25 cellular contexts compared by ENCODE assay signal in genomic region chr7:38051311-38051710, GRCh38.
"Had no signal": no experiment of that assay in that cellular context is flagged by ENCODE, and none has a peak within 500 bp of the region (broad histone marks: within the 10 kb centered on the region; RNA-seq: fewer than 3 reads in every experiment).

No MANE protein-coding gene starts in this region.

- H3K27ac Mint-ChIP-seq: nephron; stimulated activated effector memory CD8-positive, alpha-beta T cell treated with anti-CD3 and anti-CD28 coated beads, Interleukin-12 subunit alpha, Interleukin-12 subunit beta, amount 100 ng/mL, for 72 hours had no signal

- H3K27ac ChIP-seq: left lung, lower lobe of right lung, pancreas, prostate gland, skin epidermis, spleen, stomach, testis, thyroid gland, transverse colon, upper lobe of left lung, vagina had no signal

- H3K27me3 ChIP-seq: left lung, stomach, testis, thyroid gland, transverse colon, upper lobe of left lung, vagina had no signal

- H3K36me3 ChIP-seq: left lung, lower lobe of right lung, pancreas, prostate gland, spleen, stomach, thyroid gland, transverse colon, upper lobe of left lung, vagina had no signal

- H3K4me1 ChIP-seq: left lung, lower lobe of right lung, pancreas, prostate gland, spleen, stomach, thyroid gland, transverse colon, upper lobe of left lung, vagina had no signal

- H3K4me3 ChIP-seq: left lung, lower lobe of right lung, pancreas, prostate gland, skin epidermis, spleen, stomach, testis, thyroid gland, transverse colon, upper lobe of left lung, vagina had no signal

- H3K4me3 Mint-ChIP-seq: naive thymus-derived CD8-positive, alpha-beta T cell; nephron; stimulated activated effector memory CD8-positive, alpha-beta T cell treated with anti-CD3 and anti-CD28 coated beads, Interleukin-12 subunit alpha, Interleukin-12 subunit beta, amount 100 ng/mL, for 72 hours had no signal

- DNase-seq: hippocampal formation; left colon; left lung; lower lobe of right lung; mammary epithelial cell; mesenchymal stem cell; naive thymus-derived CD8-positive, alpha-beta T cell; posterior cingulate gyrus; retina; right cardiac atrium; spleen; stimulated activated CD4-positive, alpha-beta T cell treated with anti-CD3 and anti-CD28 coated beads, Interleukin-4, amount 100 ng/mL, for 24 hours; stimulated activated naive CD4-positive, alpha-beta T cell; stomach; testis; thyroid gland; transverse colon had no signal

- H3K4me1 Mint-ChIP-seq: naive thymus-derived CD8-positive, alpha-beta T cell; nephron; stimulated activated effector memory CD8-positive, alpha-beta T cell treated with anti-CD3 and anti-CD28 coated beads, Interleukin-12 subunit alpha, Interleukin-12 subunit beta, amount 100 ng/mL, for 72 hours had no signal

- ATAC-seq: left colon; left lung; naive thymus-derived CD8-positive, alpha-beta T cell; pancreas; right cardiac atrium; sciatic nerve; stimulated activated effector memory CD8-positive, alpha-beta T cell treated with anti-CD3 and anti-CD28 coated beads, Interleukin-12 subunit alpha, Interleukin-12 subunit beta, amount 100 ng/mL, for 72 hours had no signal

- H3K9me3 ChIP-seq: lower lobe of right lung, prostate gland, testis, thyroid gland, transverse colon, vagina had no signal

- H3K36me3 Mint-ChIP-seq: stimulated activated effector memory CD8-positive, alpha-beta T cell treated with anti-CD3 and anti-CD28 coated beads, Interleukin-12 subunit alpha, Interleukin-12 subunit beta, amount 100 ng/mL, for 72 hours had no signal
